8 cellular contexts compared by ENCODE assay signal in the genomic region with DNA sequence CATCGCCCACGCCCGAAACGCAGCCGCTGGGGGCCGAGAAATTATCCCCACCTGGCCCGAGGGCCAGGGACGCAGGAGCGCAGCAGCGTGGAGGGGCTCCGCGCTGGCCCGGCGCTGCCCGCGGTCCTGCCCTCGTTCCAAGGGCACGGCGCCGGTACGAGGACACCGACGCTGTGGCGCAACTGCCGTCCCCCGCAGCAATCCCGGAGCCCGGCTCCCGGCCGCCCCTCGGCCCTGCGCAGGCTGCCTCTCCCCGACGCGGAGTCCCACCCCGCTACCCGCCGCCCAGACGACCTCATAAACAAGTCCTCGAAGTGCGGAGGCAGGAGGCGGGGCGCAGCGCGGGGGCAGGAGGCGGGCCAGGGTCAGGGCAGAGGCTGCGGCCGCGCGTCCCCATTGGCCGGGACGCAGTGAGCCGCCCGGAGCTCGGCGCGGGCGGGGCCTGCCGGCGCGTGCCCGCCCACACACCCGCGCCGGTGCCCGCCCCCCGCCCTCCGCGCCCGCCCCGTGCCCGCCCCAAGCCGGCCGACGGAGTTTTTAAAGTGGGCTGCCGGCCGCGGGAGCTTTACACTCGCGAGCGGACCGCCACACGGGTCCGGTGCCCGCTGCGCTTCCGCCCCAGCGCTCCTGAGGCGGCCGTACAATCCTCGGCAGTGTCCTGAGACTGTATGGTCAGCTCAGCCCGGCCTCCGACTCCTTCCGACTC. TPM values are rescaled to one million over a fixed set of nuclear protein-coding genes. Genes with fewer than 3 reads are reported as not detected.
DNase-seq lines count a peak whose midpoint lies in the region; ATAC-seq and TF ChIP-seq lines count a peak whose summit lies in the region.

A gene (plus strand): TSS at position 568 of the 706 bp plus-strand sequence. CDS start 505 bp downstream, outside the sequence.

- intact Hi-C loops in lower lobe of right lung (cut with DNase I), result no loop called here

- TF ChIP-seq CTCF in lower lobe of right lung (IDR thresholded peaks at IDR 0.05), result no peak

- H3K27ac ChIP-seq in lower lobe of right lung, result peak within 1 kb of the TSS; percentile 98

- no peaks in the 10 kb centered on the region for H3K9me3 ChIP-seq in lower lobe of right lung

- DNase-seq in 8988T (peak; percentile 97), NCI-H69 (lab: John Stamatoyannopoulos, UW) (peak; percentile 46), lower lobe of right lung (peak; percentile 97)
- peak; percentile 90 for DNase-seq in activated CD8-positive, alpha-beta memory T cell treated with anti-CD3 and anti-CD28 coated beads for 24 hours
- DNase-seq in effector CD4-positive, alpha-beta T cell, result peak; percentile 75
- DNase-seq in stimulated activated CD4-positive, alpha-beta T cell treated with anti-CD3 and anti-CD28 coated beads, TNF-alpha, amount 100 ng/mL, for 1 hour (ENCODE audit: low read depth in 3 of 3, low spot score in 1 of 3), result peak; percentile 46 to 60 (median 55)

- H3K27me3 ChIP-seq in lower lobe of right lung (ENCODE audit: low read depth), result no peaks in the 10 kb centered on the region

- H3K4me3 ChIP-seq in lower lobe of right lung, result peak within 1 kb of the TSS; percentile 78

- peaks cover 23% of the 10 kb centered on the region for H3K4me1 ChIP-seq in lower lobe of right lung

- no peaks in the 10 kb centered on the region for H3K36me3 ChIP-seq in lower lobe of right lung

- ATAC-seq in GM18511 (IDR thresholded peaks at IDR 0.05; ENCODE audit: unreplicated experiment) (peak; percentile 87), HG03045 (IDR thresholded peaks at IDR 0.05; ENCODE audit: unreplicated experiment) (peak; percentile 84), lower lobe of right lung (peak; percentile 85 to 93)

RNA-seq across cellular contexts. Expression of the gene that starts here (rescaled TPM):
- total RNA-seq in lower lobe of right lung, result 1,419 TPM

Comparison
In these comparisons a context has a peak if more than half of its experiments do, and no peak if none do; other contexts are left out.
1. Peak in every context shown above with its lines: DNase-seq, ATAC-seq, H3K4me3 ChIP-seq and H3K27ac ChIP-seq.
2. DNase-seq: peak in every context shown above with its lines; median percentile 97 in 8988T; 97 in lower lobe of right lung; 90 in activated CD8-positive, alpha-beta memory T cell treated with anti-CD3 and anti-CD28 coated beads for 24 hours; 75 in effector CD4-positive, alpha-beta T cell; 55 in stimulated activated CD4-positive, alpha-beta T cell treated with anti-CD3 and anti-CD28 coated beads, TNF-alpha, amount 100 ng/mL, for 1 hour; 46 in NCI-H69.